Comparison of ENCODE assay signal across 22 cellular contexts in the genomic region with DNA sequence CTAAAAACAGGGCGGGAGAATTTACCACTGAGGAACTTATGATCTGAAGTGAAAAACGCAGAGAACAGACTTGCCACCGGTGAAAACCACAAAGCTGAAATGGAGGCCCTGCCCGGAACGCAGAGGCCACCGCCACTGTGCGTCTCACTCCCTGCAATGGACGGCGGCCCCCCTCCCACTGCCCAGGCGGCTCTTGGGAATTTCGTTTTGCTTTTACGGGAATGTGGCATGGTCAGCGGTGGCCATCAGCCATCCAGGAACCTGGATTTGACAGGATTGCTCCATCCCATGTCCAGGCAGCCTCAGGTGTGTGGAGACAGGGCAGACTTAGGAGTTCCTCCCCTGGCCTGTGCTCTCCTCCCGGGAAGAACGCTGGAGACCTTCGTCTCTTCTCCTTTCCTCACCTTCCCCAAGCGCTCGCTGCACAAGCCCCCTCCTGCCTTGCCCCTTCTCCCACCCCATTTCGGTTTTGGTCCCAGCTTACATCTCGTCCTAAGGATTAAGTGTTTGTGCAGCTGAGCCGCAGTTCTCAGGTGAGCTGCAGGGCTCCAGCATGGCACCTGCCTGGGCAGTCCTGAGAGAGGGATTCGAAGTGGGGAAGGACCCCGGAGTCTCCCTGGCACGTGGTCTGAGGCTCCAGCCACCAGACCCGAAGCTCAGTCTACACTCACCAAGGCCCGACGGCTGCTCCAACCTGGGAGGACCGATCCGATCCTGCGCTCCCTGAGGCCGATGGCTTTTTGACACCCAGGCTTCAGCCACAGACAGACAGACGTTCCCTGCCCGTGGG.
"Had no signal": no experiment of that assay in that cellular context is flagged by ENCODE, and none has a peak within 500 bp of the region (broad histone marks: within the 10 kb centered on the region; RNA-seq: fewer than 3 reads in every experiment).

No MANE protein-coding gene starts in this region.

- H3K9me3 ChIP-seq: pancreas, right lobe of liver, thyroid gland had no signal

- H3K27ac Mint-ChIP-seq: effector memory CD8-positive, alpha-beta T cell; nephron; stimulated activated naive B cell treated with anti-CD40 and anti-IgM and Interleukin-4, amounts not matched to agents 10 μg/mL and 1 μg/mL and 100 μg/mL, for 72 hours had no signal

- H3K36me3 Mint-ChIP-seq: immature natural killer cell had no signal

- H3K27me3 ChIP-seq: pancreas, right lobe of liver, thyroid gland had no signal

- H3K4me3 Mint-ChIP-seq: effector memory CD8-positive, alpha-beta T cell; immature natural killer cell; naive thymus-derived CD4-positive, alpha-beta T cell; nephron; stimulated activated naive B cell treated with anti-CD40 and anti-IgM and Interleukin-4, amounts not matched to agents 10 μg/mL and 1 μg/mL and 100 μg/mL, for 72 hours; stimulated activated naive CD8-positive, alpha-beta T cell treated with anti-CD3 and anti-CD28 coated beads, Interleukin-15, amount 100 ng/mL, for 72 hours had no signal

- H3K27me3 Mint-ChIP-seq: effector memory CD8-positive, alpha-beta T cell; naive thymus-derived CD4-positive, alpha-beta T cell; stimulated activated naive B cell treated with anti-CD40 and anti-IgM and Interleukin-4, amounts not matched to agents 10 μg/mL and 1 μg/mL and 100 μg/mL, for 72 hours; stimulated activated naive CD8-positive, alpha-beta T cell treated with anti-CD3 and anti-CD28 coated beads, Interleukin-15, amount 100 ng/mL, for 72 hours had no signal

- H3K4me1 Mint-ChIP-seq: nephron; stimulated activated naive CD8-positive, alpha-beta T cell treated with anti-CD3 and anti-CD28 coated beads, Interleukin-15, amount 100 ng/mL, for 72 hours had no signal

- H3K4me3 ChIP-seq: coronary artery, pancreas, right lobe of liver, thyroid gland had no signal

- H3K36me3 ChIP-seq: right lobe of liver had no signal

- H3K27ac ChIP-seq: coronary artery, pancreas, right lobe of liver, thyroid gland had no signal

- H3K4me1 ChIP-seq: thyroid gland had no signal

- DNase-seq: central memory CD4-positive, alpha-beta T cell; dermis blood vessel endothelial cell; effector memory CD8-positive, alpha-beta T cell; erythroblast; immature natural killer cell; islet precursor cell; mesendoderm; midbrain; naive thymus-derived CD4-positive, alpha-beta T cell; occipital lobe; right lobe of liver; small intestine; stimulated activated CD4-positive, alpha-beta T cell treated with anti-CD3 and anti-CD28 coated beads, Interleukin-15, amount 100 ng/mL, for 24 hours; stimulated activated CD4-positive, alpha-beta T cell treated with anti-CD3 and anti-CD28 coated beads, Interleukin-2, amount 100 ng/mL, for 48 hours; stimulated activated naive B cell treated with anti-CD40 and anti-IgM and Interleukin-4, amounts not matched to agents 10 μg/mL and 1 μg/mL and 100 μg/mL, for 72 hours; stimulated activated naive CD8-positive, alpha-beta T cell treated with anti-CD3 and anti-CD28 coated beads, Interleukin-15, amount 100 ng/mL, for 72 hours; thyroid gland; trophoblast cell had no signal

- H3K9me3 Mint-ChIP-seq: effector memory CD8-positive, alpha-beta T cell; immature natural killer cell; nephron; stimulated activated naive CD8-positive, alpha-beta T cell treated with anti-CD3 and anti-CD28 coated beads, Interleukin-15, amount 100 ng/mL, for 72 hours had no signal

- ATAC-seq: effector memory CD8-positive, alpha-beta T cell; left lobe of liver; naive thymus-derived CD4-positive, alpha-beta T cell; pancreas; right lobe of liver; stimulated activated naive B cell treated with anti-CD40 and anti-IgM and Interleukin-4, amounts not matched to agents 10 μg/mL and 1 μg/mL and 100 μg/mL, for 72 hours; stimulated activated naive CD8-positive, alpha-beta T cell treated with anti-CD3 and anti-CD28 coated beads, Interleukin-15, amount 100 ng/mL, for 72 hours had no signal
